In the genomic region with DNA sequence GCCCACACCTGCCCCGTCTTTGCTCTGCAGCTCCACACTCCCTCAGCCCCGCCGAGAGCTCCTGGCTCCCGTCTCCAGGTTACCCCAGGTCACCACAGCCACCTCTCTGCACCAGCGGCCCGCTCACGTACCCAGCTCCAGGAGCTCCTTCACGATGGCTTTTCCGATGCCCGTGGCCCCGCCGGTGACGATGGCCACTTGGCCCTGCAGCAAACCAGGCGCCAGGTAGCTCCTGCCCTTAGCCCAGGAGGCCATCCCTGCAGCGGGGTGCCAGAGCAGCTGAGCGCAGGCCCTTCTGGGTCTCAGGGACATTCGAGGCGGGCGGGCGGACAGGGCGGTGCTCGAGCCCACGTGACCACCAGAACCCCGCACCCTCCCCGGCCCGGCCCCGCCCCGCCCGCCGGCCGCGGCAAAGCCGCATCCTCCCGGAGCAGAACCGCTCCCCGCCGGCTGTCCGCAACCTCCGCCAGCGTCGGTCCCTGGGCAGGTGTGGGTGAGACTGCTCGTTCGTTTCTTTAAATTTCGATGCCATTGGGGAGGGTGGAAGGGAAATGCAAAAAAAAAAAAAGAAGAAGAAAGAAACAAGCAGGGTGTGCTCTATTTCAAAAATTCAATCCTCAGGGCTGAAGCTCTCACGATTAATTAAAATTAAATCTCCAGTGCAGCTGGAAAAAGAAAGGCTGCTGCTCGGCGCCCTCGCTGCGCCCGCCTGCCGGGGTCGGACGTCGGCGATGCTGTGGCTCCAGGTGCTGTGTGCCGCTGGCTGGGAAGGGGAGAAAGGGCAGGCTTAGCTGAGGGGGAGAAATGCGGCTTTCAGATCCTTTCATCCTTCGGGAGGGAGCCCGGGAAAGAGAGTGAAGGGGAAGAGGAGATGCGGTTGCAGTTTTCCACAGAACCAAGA, we compare ENCODE assay signal across 1 cellular context.
TF ChIP-seq lines count a peak whose summit lies in the region.

A gene (minus strand): TSS at position 323 of the 901 bp plus-strand sequence. CDS start 68 bp downstream, at position 255.
A gene with protein sequence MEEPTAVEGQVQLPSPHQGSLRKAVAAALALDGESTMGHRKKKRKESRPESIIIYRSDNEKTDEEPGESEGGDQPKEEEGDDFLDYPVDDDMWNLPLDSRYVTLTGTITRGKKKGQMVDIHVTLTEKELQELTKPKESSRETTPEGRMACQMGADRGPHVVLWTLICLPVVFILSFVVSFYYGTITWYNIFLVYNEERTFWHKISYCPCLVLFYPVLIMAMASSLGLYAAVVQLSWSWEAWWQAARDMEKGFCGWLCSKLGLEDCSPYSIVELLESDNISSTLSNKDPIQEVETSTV (plus strand): TSS at position 433 of the 901 bp plus-strand sequence. CDS start 14,045 bp downstream, outside the sequence.

TF ChIP-seq in HepG2, 621 proteins besides CTCF, POLR2A, EP300 and RAD21 (continued from another document):
- TF ChIP-seq, protein P1, sequence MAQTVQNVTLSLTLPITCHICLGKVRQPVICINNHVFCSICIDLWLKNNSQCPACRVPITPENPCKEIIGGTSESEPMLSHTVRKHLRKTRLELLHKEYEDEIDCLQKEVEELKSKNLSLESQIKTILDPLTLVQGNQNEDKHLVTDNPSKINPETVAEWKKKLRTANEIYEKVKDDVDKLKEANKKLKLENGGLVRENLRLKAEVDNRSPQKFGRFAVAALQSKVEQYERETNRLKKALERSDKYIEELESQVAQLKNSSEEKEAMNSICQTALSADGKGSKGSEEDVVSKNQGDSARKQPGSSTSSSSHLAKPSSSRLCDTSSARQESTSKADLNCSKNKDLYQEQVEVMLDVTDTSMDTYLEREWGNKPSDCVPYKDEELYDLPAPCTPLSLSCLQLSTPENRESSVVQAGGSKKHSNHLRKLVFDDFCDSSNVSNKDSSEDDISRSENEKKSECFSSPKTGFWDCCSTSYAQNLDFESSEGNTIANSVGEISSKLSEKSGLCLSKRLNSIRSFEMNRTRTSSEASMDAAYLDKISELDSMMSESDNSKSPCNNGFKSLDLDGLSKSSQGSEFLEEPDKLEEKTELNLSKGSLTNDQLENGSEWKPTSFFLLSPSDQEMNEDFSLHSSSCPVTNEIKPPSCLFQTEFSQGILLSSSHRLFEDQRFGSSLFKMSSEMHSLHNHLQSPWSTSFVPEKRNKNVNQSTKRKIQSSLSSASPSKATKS (CRISPR knock-in tag; IDR thresholded peaks at IDR 0.05): peak; percentile 48; the same call in 1 of the 2 replicates
- TF ChIP-seq ZNF24 (IDR thresholded peaks at IDR 0.05) (no peak), KDM2A (CRISPR knock-in tag; IDR thresholded peaks at IDR 0.05; ENCODE audit: borderline replicate concordance, low read depth) (peak; percentile 78; the same call in 1 of the 2 replicates), ZNF766 (CRISPR knock-in tag; IDR thresholded peaks at IDR 0.05; ENCODE audit: borderline replicate concordance) (peak; percentile 51; the same call in 1 of the 2 replicates), ZSCAN31 (CRISPR knock-in tag; IDR thresholded peaks at IDR 0.05; ENCODE audit: low read depth) (peak; percentile 99)
TF ChIP-seq in HepG2: peak in this region for 406.
